In the genomic region with DNA sequence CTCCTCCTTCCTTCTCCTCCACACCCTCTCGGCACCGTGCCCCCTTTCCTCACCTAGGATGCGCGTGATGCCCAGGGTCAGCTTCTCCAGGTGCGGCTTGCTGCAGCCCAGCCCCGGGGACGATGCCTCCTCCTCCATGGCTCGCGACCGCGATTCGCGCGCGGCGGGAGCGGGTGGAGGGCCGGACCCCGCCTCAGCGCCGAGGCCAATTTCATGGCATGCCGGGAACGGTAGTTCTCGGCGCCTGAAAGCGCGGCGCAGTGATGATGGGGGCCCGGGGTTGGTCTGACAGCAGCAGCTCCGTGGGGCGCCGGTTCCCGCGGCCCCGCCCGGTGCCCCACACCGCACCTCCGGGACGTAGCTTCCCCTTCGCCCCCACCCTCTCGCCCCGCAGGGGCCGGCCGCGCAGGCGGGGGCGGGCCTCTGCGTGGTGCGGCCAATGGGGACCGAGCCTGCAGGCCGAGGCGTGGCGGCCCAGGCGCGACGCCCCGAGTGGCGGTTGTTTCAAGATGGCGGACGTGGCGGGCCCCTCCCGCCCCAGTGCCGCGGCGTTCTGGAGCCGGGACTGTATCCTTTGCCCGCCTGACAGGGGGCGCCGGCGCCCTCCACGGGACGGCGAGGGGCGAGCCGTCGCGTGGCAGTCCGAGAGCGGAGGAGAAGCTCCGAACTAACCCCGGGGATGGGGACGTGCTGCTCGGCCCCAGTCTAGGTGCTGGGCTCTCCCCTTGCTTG, we compare ENCODE assay signal across 8 cellular contexts. TPM values are rescaled to one million over a fixed set of nuclear protein-coding genes. Genes with fewer than 3 reads are reported as not detected.
DNase-seq lines count a peak whose midpoint lies in the region; ATAC-seq, FAIRE-seq and TF ChIP-seq lines count a peak whose summit lies in the region.

KIAA1328 (plus strand) TSS at position 498 of the 732 bp plus-strand sequence; CDS start at position 510, 12 bp downstream.
A gene with protein sequence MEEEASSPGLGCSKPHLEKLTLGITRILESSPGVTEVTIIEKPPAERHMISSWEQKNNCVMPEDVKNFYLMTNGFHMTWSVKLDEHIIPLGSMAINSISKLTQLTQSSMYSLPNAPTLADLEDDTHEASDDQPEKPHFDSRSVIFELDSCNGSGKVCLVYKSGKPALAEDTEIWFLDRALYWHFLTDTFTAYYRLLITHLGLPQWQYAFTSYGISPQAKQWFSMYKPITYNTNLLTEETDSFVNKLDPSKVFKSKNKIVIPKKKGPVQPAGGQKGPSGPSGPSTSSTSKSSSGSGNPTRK (minus strand): TSS at position 373 of the 732 bp plus-strand sequence. CDS start 235 bp downstream, at position 138.

- DNase-seq in Calu3 (peak; percentile 93), HTR-8/SVneo (ENCODE audit: insufficient read length, low spot score) (peak; percentile 54), NOMO-1 treated with dmso at 0.1 percent for 144 hours (lab: John Stamatoyannopoulos, UW; ENCODE audit: unreplicated experiment) (peak; percentile 91), midbrain (lab: John Stamatoyannopoulos, UW) (peak; percentile 91)
- DNase-seq in activated CD8-positive, alpha-beta memory T cell treated with anti-CD3 and anti-CD28 coated beads, Interleukin-2, amount 50 U/mL, for 1 hour (ENCODE audit: extremely low read depth), result peak; percentile 39
- peak; percentile 71 to 81 for DNase-seq in stimulated activated CD8-positive, alpha-beta memory T cell treated with anti-CD3 and anti-CD28 coated beads, Interleukin-2, amount 100 ng/mL, for 1 hour (ENCODE audit: low read depth in 2 of 2)

- H3K9me3 Mint-ChIP-seq in Calu3 (ENCODE audit: low read depth, unreplicated experiment), result no peaks in the 10 kb centered on the region

- H3K27me3 Mint-ChIP-seq in Calu3 (ENCODE audit: unreplicated experiment), result no peaks in the 10 kb centered on the region

- H3K27ac Mint-ChIP-seq in Calu3 (ENCODE audit: unreplicated experiment), result peak within 1 kb of the TSS; percentile 91

- TF ChIP-seq CTCF in Calu3 (IDR thresholded peaks at IDR 0.05; ENCODE audit: unreplicated experiment), result peak; percentile 64

- no peaks in the 10 kb centered on the region for H3K36me3 ChIP-seq in endocrine pancreas (ENCODE audit: control insufficient read depth, insufficient read depth, low read length)

- ATAC-seq in GM21367 (IDR thresholded peaks at IDR 0.05; ENCODE audit: unreplicated experiment), result peak; percentile 89

- H3K36me3 Mint-ChIP-seq in Calu3 (ENCODE audit: insufficient read depth, unreplicated experiment), result peaks cover 29% of the 10 kb centered on the region

- H3K27me3 ChIP-seq in endocrine pancreas (ENCODE audit: control insufficient read depth, insufficient read depth, low read length), result no peaks in the 10 kb centered on the region

- CTCF ChIA-PET in Calu3 (lab: Charles Lee), result interaction anchor here (0.6 to 1.7 kb wide), 6 partner anchors 57 to 1720 kb away, joined by 3 to 8 read pairs (median 3); no protein-coding TSS in a partner anchor

- peaks cover 8% of the 10 kb centered on the region for H3K4me1 ChIP-seq in endocrine pancreas (ENCODE audit: control insufficient read depth, insufficient read depth, low read length)

- peak within 1 kb of the TSS; percentile 95 for H3K4me3 Mint-ChIP-seq in Calu3 (ENCODE audit: low read depth, unreplicated experiment)

- no peak for FAIRE-seq in HTR-8/SVneo (lab: Jason Lieb, UNC)

- H3K4me3 ChIP-seq in endocrine pancreas (ENCODE audit: control insufficient read depth, insufficient read depth, low read length), result peak within 1 kb of the TSS; percentile 81

- H3K9ac ChIP-seq in endocrine pancreas (ENCODE audit: control insufficient read depth, insufficient read depth, low read length), result peak within 1 kb of the TSS; percentile 92

- BruUV-seq in Calu3 (replicated peaks; lab: Mats Ljungman, UMichigan), result no TSS peak

- intact Hi-C loops in Calu3 (cut with micrococcal nuclease; ENCODE audit: unreplicated experiment), result no loop called here

- no peaks in the 10 kb centered on the region for H3K9me3 ChIP-seq in endocrine pancreas (ENCODE audit: control insufficient read depth, low read length)

- H3K4me1 Mint-ChIP-seq in Calu3 (ENCODE audit: low read depth, unreplicated experiment), result peaks cover 32% of the 10 kb centered on the region

RNA-seq across cellular contexts. Expression of gene KIAA1328, which starts in this region (rescaled TPM):
- total RNA-seq in Calu3 (2022), result 10.2 and 12.4 TPM in 2 replicates

RNA-seq across cellular contexts. Expression of the second gene that starts in this region (rescaled TPM):
- total RNA-seq in Calu3 (2022), result 152 and 160 TPM in 2 replicates

Comparison
In these comparisons a context has a peak if more than half of its experiments do, and no peak if none do; other contexts are left out.
1. Peak in every context shown above with its lines: DNase-seq, ATAC-seq and H3K4me3 ChIP-seq.
2. DNase-seq: peak in every context shown above with its lines; median percentile 93 in Calu3; 91 in NOMO-1 treated with dmso at 0.1 percent for 144 hours; 91 in midbrain; 76 in stimulated activated CD8-positive, alpha-beta memory T cell treated with anti-CD3 and anti-CD28 coated beads, Interleukin-2, amount 100 ng/mL, for 1 hour; 54 in HTR-8/SVneo; 39 in activated CD8-positive, alpha-beta memory T cell treated with anti-CD3 and anti-CD28 coated beads, Interleukin-2, amount 50 U/mL, for 1 hour.